Comparison of ENCODE assay signal across 31 cellular contexts in genomic region chr6:4025681-4026080, GRCh38. TPM values are rescaled to one million over a fixed set of nuclear protein-coding genes. Genes with fewer than 3 reads are reported as not detected.
A peak's percentile ranks its signal among the peaks of the same experiment; 100 is the strongest.
DNase-seq lines count a peak whose midpoint lies in the region; ATAC-seq, FAIRE-seq and TF ChIP-seq lines count a peak whose summit lies in the region.
"Had no signal": no experiment of that assay in that cellular context is flagged by ENCODE, and none has a peak within 500 bp of the region (broad histone marks: within the 10 kb centered on the region; RNA-seq: fewer than 3 reads in every experiment).

No MANE protein-coding gene starts in this region.

- H3K4me1 ChIP-seq in K562 (replicated peaks in 1 of 2; ENCODE audit: control insufficient read depth in 2 of 2, insufficient read depth in 2 of 2, low read length in 2 of 2): peaks cover 16 to 39% of the 10 kb centered on the region in 2 experiments

- in situ Hi-C loops in K562 (cut with MboI): no loop called here

- H3K9me3 ChIP-seq in CD4-positive, alpha-beta T cell (ENCODE audit: control insufficient read depth, low read length): no peaks in the 10 kb centered on the region
- no peaks in the 10 kb centered on the region for H3K9me3 ChIP-seq in K562 (replicated peaks; ENCODE audit: control insufficient read depth, insufficient read depth, low read depth, low read length)
- H3K9me3 ChIP-seq: BLaER1, SJCRH30 had no signal

- WGBS in K562 (ENCODE audit: insufficient coverage, low coverage, missing lambda C conversion rate): 95% methylated on average over 1 of the region's 1 CpG

- no peaks in the 10 kb centered on the region for H3K27me3 Mint-ChIP-seq in activated T-cell treated with anti-CD3 and anti-CD28 coated beads, Interleukin-2, amount 50 U/mL, for 72 hours (ENCODE audit: low read depth)
- H3K27me3 Mint-ChIP-seq in CD4-positive, alpha-beta T cell: no peaks in the 10 kb centered on the region
- H3K27me3 Mint-ChIP-seq: CD4-positive, alpha-beta memory T cell; T-cell had no signal

- peaks cover 75% of the 10 kb centered on the region for H3K4me1 Mint-ChIP-seq in activated T-cell treated with anti-CD3 and anti-CD28 coated beads, Interleukin-2, amount 50 U/mL, for 72 hours (ENCODE audit: low read depth)
- H3K4me1 Mint-ChIP-seq in CD4-positive, alpha-beta T cell (ENCODE audit: low read depth): peaks cover 89% of the 10 kb centered on the region

- no peak for TF ChIP-seq POLR2A in NB4 (IDR thresholded peaks at IDR 0.05; ENCODE audit: extremely low read depth, insufficient read length)
- no peak for TF ChIP-seq POLR2A in K562 (conservative IDR thresholded peaks at IDR 0.05)

- no peak for TF ChIP-seq CTCF in CD4-positive, alpha-beta T cell (IDR thresholded peaks at IDR 0.05)
- no peak for TF ChIP-seq CTCF in NB4 (IDR thresholded peaks at IDR 0.05; ENCODE audit: low read depth, low read length)
- no peak for TF ChIP-seq CTCF in K562 (IDR thresholded peaks at IDR 0.05 in 2 of 3, conservative IDR thresholded peaks at IDR 0.05 in 1 of 3; ENCODE audit: insufficient read depth in 2 of 3, low read depth in 1 of 3, low read length in 3 of 3)

- POLR2A ChIA-PET in CD4-positive, alpha-beta T cell (lab: Charles Lee): no interaction called here
- POLR2A ChIA-PET in K562 (lab: Yijun Ruan, JAX): interaction anchor here (0.7 to 1.4 kb wide), 4 partner anchors 10 to 253 kb away, joined by 3 read pairs; no protein-coding TSS in a partner anchor

- FAIRE-seq in K562 (lab: Jason Lieb, UNC): no peak
- FAIRE-seq: A204.1, GM12892, H1 had no signal

- ATAC-seq in activated T-cell treated with anti-CD3 and anti-CD28 coated beads, Interleukin-2, amount 50 U/mL, for 72 hours (replicated peaks in 1 of 2): no peak
- ATAC-seq in CD4-positive, alpha-beta T cell (ENCODE audit: poor library complexity): no peak
- ATAC-seq in K562: no peak
- ATAC-seq: PC-3, SK-N-SH treated with all-trans-retinoic acid at 6 μM for 48 hours, T-cell had no signal

- no peak overlapping the region for H3K4me2 ChIP-seq in K562 (ENCODE audit: insufficient read depth, low read length)
- H3K4me2 ChIP-seq: BLaER1 had no signal

- no peaks in the 10 kb centered on the region for H3K27me3 ChIP-seq in CD4-positive, alpha-beta T cell (ENCODE audit: control insufficient read depth, insufficient read depth, low read length)
- H3K27me3 ChIP-seq in K562 (ENCODE audit: control insufficient read depth in 2 of 2, insufficient read depth in 2 of 2, low read length in 2 of 2): no peaks in the 10 kb centered on the region
- H3K27me3 ChIP-seq: BLaER1, SJCRH30 had no signal

- no peak overlapping the region for H2AFZ ChIP-seq in K562 (ENCODE audit: low read depth, low read length)

- peaks cover 10 to 19% of the 10 kb centered on the region in 2 donors for H3K36me3 Mint-ChIP-seq in activated T-cell treated with anti-CD3 and anti-CD28 coated beads, Interleukin-2, amount 50 U/mL, for 72 hours (ENCODE audit: insufficient read depth in 2 of 2)
- peaks cover 74% of the 10 kb centered on the region for H3K36me3 Mint-ChIP-seq in CD4-positive, alpha-beta T cell (ENCODE audit: low read depth)

- H3K4me3 Mint-ChIP-seq in activated T-cell treated with anti-CD3 and anti-CD28 coated beads, Interleukin-2, amount 50 U/mL, for 72 hours: peak overlapping the region in 1 of 2 donors; percentile 62
- peak overlapping the region; percentile 49 for H3K4me3 Mint-ChIP-seq in CD4-positive, alpha-beta T cell

- intact Hi-C loops in CD4-positive, alpha-beta T cell (cut with DNase I, micrococcal nuclease): loop anchor here in 1 of 2 experiments (10.0 kb wide), 3 partner anchors 749 to 1229 kb away; partner anchors contain the start of genes CDYL and RPP40
- intact Hi-C loops in K562 (cut with micrococcal nuclease): loop anchor here (10.0 kb wide), 1 partner anchor 671 kb away; no protein-coding TSS in a partner anchor

- peak overlapping the region; percentile 39 for H3K4me3 ChIP-seq in NB4 (ENCODE audit: low read depth, low read length)
- H3K4me3 ChIP-seq in K562: no peak overlapping the region
- H3K4me3 ChIP-seq: BLaER1, SJCRH30 had no signal

- DNase-seq in activated T-cell treated with anti-CD3 and anti-CD28 coated beads, Interleukin-2, amount 50 U/mL, for 72 hours: no peak
- no peak for DNase-seq in activated T-cell treated with anti-CD3 and anti-CD28 coated beads, Interleukin-2, amount 50 U/mL, for 48 hours
- DNase-seq in CD4-positive, alpha-beta T cell: no peak
- no peak for DNase-seq in NB4 (ENCODE audit: low read depth)
- no peak for DNase-seq in K562 (ENCODE audit: extremely low read depth in 1 of 4, low spot score in 3 of 4)
- no peak for DNase-seq in SHP77 (lab: John Stamatoyannopoulos, UW)
- DNase-seq in activated CD8-positive, alpha-beta memory T cell treated with anti-CD3 and anti-CD28 coated beads for 24 hours: no peak
- no peak for DNase-seq in 8988T
- DNase-seq: CD4-positive, alpha-beta memory T cell; DMS 273 treated with DMSO at 0.1 percent for 48 hours; DMS79; GF-D8; HCEC 1CT; MM.1S; NCI-H1048; NCI-H1417; NCI-H1694; NCI-H2029 treated with DMSO at 0.1 percent for 48 hours; NCI-H2227 treated with DMSO at 0.1 percent for 48 hours; NCI-H69; PC-3; SJCRH30; T-cell had no signal

- peaks cover 69% of the 10 kb centered on the region for H3K36me3 ChIP-seq in K562 (ENCODE audit: control insufficient read depth, insufficient read depth, low read length)

- no peak for TF ChIP-seq RAD21 in K562 (CRISPR knock-in tag; conservative IDR thresholded peaks at IDR 0.05 in 1 of 2, IDR thresholded peaks at IDR 0.05 in 1 of 2)

- no peaks in the 10 kb centered on the region for H3K9me3 Mint-ChIP-seq in activated T-cell treated with anti-CD3 and anti-CD28 coated beads, Interleukin-2, amount 50 U/mL, for 72 hours
- no peaks in the 10 kb centered on the region for H3K9me3 Mint-ChIP-seq in CD4-positive, alpha-beta T cell

- H3K9ac ChIP-seq in K562 (ENCODE audit: insufficient read depth in 1 of 2, low read depth in 2 of 2, low read length in 2 of 2): no peak overlapping the region
- H3K9ac ChIP-seq: BLaER1 had no signal

- H3K9me1 ChIP-seq in K562 (ENCODE audit: control insufficient read depth, insufficient read depth, low read length): peaks cover 7% of the 10 kb centered on the region

- CTCF ChIA-PET in CD4-positive, alpha-beta T cell (lab: Charles Lee): interaction anchor here (1.0 to 1.8 kb wide), 2 partner anchors 17 to 48 kb away, joined by 4 read pairs; no protein-coding TSS in a partner anchor
- CTCF ChIA-PET in K562 (lab: Yijun Ruan, JAX; ENCODE audit: low intra/inter-chr PET ratio): no interaction called here

- H3K27ac Mint-ChIP-seq in activated T-cell treated with anti-CD3 and anti-CD28 coated beads, Interleukin-2, amount 50 U/mL, for 72 hours: peak overlapping the region; percentile 76
- peak overlapping the region; percentile 65 for H3K27ac Mint-ChIP-seq in CD4-positive, alpha-beta T cell
- H3K27ac Mint-ChIP-seq: T-cell had no signal

- BruUV-seq in K562 (replicated peaks; lab: Mats Ljungman, UMichigan): no TSS peak

- H4K20me1 ChIP-seq in K562 (replicated peaks; ENCODE audit: control insufficient read depth, insufficient read depth, low read length): peaks cover 30% of the 10 kb centered on the region

- H3K79me2 ChIP-seq in K562 (ENCODE audit: control insufficient read depth, insufficient read depth, low read length): peaks cover 99% of the 10 kb centered on the region

- H3K27ac ChIP-seq in CD4-positive, alpha-beta T cell (ENCODE audit: low read depth, low read length): no peak overlapping the region
- no peak overlapping the region for H3K27ac ChIP-seq in K562 (ENCODE audit: extremely low read depth, low read depth, low read length)
- H3K27ac ChIP-seq: BLaER1, HL-60, SJCRH30 had no signal

- no peak for TF ChIP-seq EP300 in K562 (IDR thresholded peaks at IDR 0.05; ENCODE audit: low read length)

TF ChIP-seq in K562, 482 proteins besides CTCF, POLR2A, EP300 and RAD21:
- TF ChIP-seq ARID2 (IDR thresholded peaks at IDR 0.05) (no peak), ZKSCAN1 (IDR thresholded peaks at IDR 0.05; ENCODE audit: low read depth, low read length) (peak; percentile 88)
TF ChIP-seq in K562: peak in this region for 1.

RNA-seq across cellular contexts. Expression of gene FAM217A, which starts 53.3 kb away (rescaled TPM):
- total RNA-seq in activated T-cell treated with anti-CD3 and anti-CD28 coated beads, Interleukin-2, amount 50 U/mL, for 72 hours: not detected
- total RNA-seq in CD4-positive, alpha-beta T cell: not detected
- total RNA-seq in K562 (2011; cell fraction: chromatin; rRNA removed; ENCODE audit: low replicate concordance): not detected in 2 replicates
- total RNA-seq in K562 (2011; cell fraction: nucleolus; rRNA removed): not detected in 2 replicates
- not detected in 2 replicates for total RNA-seq in K562 (2011; cell fraction: nucleoplasm; rRNA removed)
- total RNA-seq in K562 (2014; rRNA removed) (not detected in 2 replicates), K562 (2014; rRNA removed; fragmentation: Illumina TruSeq; extraction: Trizol) (not detected in 2 replicates), K562 (2015; rRNA removed; fragmentation: Illumina TruSeq; extraction: Trizol) (not detected in 2 replicates), K562 (2021) (not detected in 2 replicates)
- polyA plus RNA-seq in K562 (2011; rRNA removed) (not detected in 2 replicates), K562 (2014; fragmentation: Illumina TruSeq; extraction: Trizol) (not detected in 2 replicates), K562 (2014; fragmentation: Nextera tagmentation; extraction: Ambion mirVana) (not detected), K562 (2014; rRNA removed) (not detected in 2 replicates)
- not detected in 2 replicates for polyA plus RNA-seq in K562 (2011; cell fraction: cytosol; rRNA removed)
- not detected in 2 replicates for polyA plus RNA-seq in K562 (2011; cell fraction: nucleus; rRNA removed)
- polyA plus RNA-seq in K562 (2012): not detected in 2 replicates
- not detected in 2 replicates for polyA minus RNA-seq in K562 (2011; rRNA and poly(A)+ RNA removed)
- not detected in 2 replicates for polyA minus RNA-seq in K562 (2011; cell fraction: cytosol; rRNA and poly(A)+ RNA removed)
- not detected in 2 replicates for polyA minus RNA-seq in K562 (2011; cell fraction: nucleus; rRNA and poly(A)+ RNA removed)
- total RNA-seq: CD4-positive, alpha-beta memory T cell; H1; NCI-H460; PC-3; SJCRH30; T-cell had no signal
- polyA plus RNA-seq: AG04450; CD4-positive, alpha-beta memory T cell had no signal
